ENCODE assay signal across 24 cellular contexts in the genomic region with DNA sequence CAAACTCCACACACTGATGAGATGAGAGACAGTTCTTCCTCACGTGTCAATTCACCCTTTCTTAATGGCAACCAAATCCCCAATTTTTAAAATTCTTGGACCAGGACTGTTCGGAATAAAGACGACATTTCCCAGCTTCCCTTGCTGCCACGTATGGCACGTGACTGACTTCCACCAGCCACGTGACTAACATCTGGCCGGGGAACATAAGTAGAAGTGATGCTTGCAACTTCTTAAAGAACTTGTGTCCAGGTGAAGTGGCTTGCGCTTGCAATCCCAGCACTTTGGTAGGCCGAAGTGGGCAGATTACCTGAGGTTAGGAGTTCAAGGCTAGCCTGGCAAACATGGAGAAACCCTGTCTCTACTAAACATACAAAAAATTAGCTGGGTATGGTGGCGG.
DNase-seq lines count a peak whose midpoint lies in the region; ATAC-seq, FAIRE-seq and TF ChIP-seq lines count a peak whose summit lies in the region.
"Had no signal": no experiment of that assay in that cellular context is flagged by ENCODE, and none has a peak within 500 bp of the region (broad histone marks: within the 10 kb centered on the region; RNA-seq: fewer than 3 reads in every experiment).

No MANE protein-coding gene starts in this region.

- TF ChIP-seq RAD21 in K562 (CRISPR knock-in tag; conservative IDR thresholded peaks at IDR 0.05 in 1 of 2, IDR thresholded peaks at IDR 0.05 in 1 of 2), result no peak

- ATAC-seq in heart left ventricle (no peak), K562 (no peak)

- POLR2A ChIA-PET in K562 (lab: Yijun Ruan, JAX), result no interaction called here

- no peak overlapping the region for H3K4me3 ChIP-seq in right atrium auricular region
- H3K4me3 ChIP-seq in heart left ventricle, result no peak overlapping the region
- H3K4me3 ChIP-seq in K562, result no peak overlapping the region
- H3K4me3 ChIP-seq: BLaER1 treated with 17β-estradiol and CSF1 and Interleukin-3, amounts not matched to agents 10 nM and 100 nM; GM23248 had no signal

- H3K4me2 ChIP-seq in K562 (ENCODE audit: insufficient read depth, low read length), result no peak overlapping the region
- H3K4me2 ChIP-seq: BLaER1 treated with 17β-estradiol and CSF1 and Interleukin-3, amounts not matched to agents 10 nM and 100 nM had no signal

- H3K9ac ChIP-seq in K562 (ENCODE audit: insufficient read depth in 1 of 2, low read depth in 2 of 2, low read length in 2 of 2), result no peak overlapping the region
- H3K9ac ChIP-seq: BLaER1 treated with 17β-estradiol and CSF1 and Interleukin-3, amounts not matched to agents 10 nM and 100 nM; GM23248 had no signal

- H3K9me3 ChIP-seq in right atrium auricular region (no peaks in the 10 kb centered on the region), heart left ventricle (no peaks in the 10 kb centered on the region), K562 (replicated peaks; ENCODE audit: control insufficient read depth, insufficient read depth, low read depth, low read length) (no peaks in the 10 kb centered on the region)
- H3K9me3 ChIP-seq: BE2C had no signal

- no peak for TF ChIP-seq CTCF in right atrium auricular region (IDR thresholded peaks at IDR 0.05)
- TF ChIP-seq CTCF in heart left ventricle (IDR thresholded peaks at IDR 0.05), result no peak
- TF ChIP-seq CTCF in K562 (IDR thresholded peaks at IDR 0.05 in 2 of 3, conservative IDR thresholded peaks at IDR 0.05 in 1 of 3; ENCODE audit: insufficient read depth in 2 of 3, low read depth in 1 of 3, low read length in 3 of 3), result no peak

- CTCF ChIA-PET in K562 (lab: Yijun Ruan, JAX; ENCODE audit: low intra/inter-chr PET ratio), result no interaction called here

- in situ Hi-C loops in K562 (cut with MboI), result no loop called here

- intact Hi-C loops in heart left ventricle (cut with DNase I) (no loop called here), K562 (cut with micrococcal nuclease) (no loop called here)

- H3K9me1 ChIP-seq in K562 (ENCODE audit: control insufficient read depth, insufficient read depth, low read length), result no peaks in the 10 kb centered on the region

- no peak for TF ChIP-seq POLR2A in heart left ventricle (IDR thresholded peaks at IDR 0.05)
- TF ChIP-seq POLR2A in K562 (conservative IDR thresholded peaks at IDR 0.05), result no peak

- no peaks in the 10 kb centered on the region for H3K79me2 ChIP-seq in K562 (ENCODE audit: control insufficient read depth, insufficient read depth, low read length)

- no peaks in the 10 kb centered on the region for H4K20me1 ChIP-seq in K562 (replicated peaks; ENCODE audit: control insufficient read depth, insufficient read depth, low read length)
- H4K20me1 ChIP-seq: BLaER1 treated with 17β-estradiol and CSF1 and Interleukin-3, amounts not matched to agents 10 nM and 100 nM had no signal

- H3K4me1 ChIP-seq in right atrium auricular region (no peaks in the 10 kb centered on the region), heart left ventricle (no peaks in the 10 kb centered on the region), K562 (replicated peaks in 1 of 2; ENCODE audit: control insufficient read depth in 2 of 2, insufficient read depth in 2 of 2, low read length in 2 of 2) (no peaks in the 10 kb centered on the region)
- H3K4me1 ChIP-seq: BE2C; BLaER1 treated with 17β-estradiol and CSF1 and Interleukin-3, amounts not matched to agents 10 nM and 100 nM had no signal

- FAIRE-seq in K562 (lab: Jason Lieb, UNC), result peak; percentile 58
- FAIRE-seq: A204.1, D721Med, GM12891, GM18507, H1 had no signal

- DNase-seq in right atrium auricular region (ENCODE audit: low spot score) (peak; percentile 28), heart left ventricle (no peak), K562 (ENCODE audit: extremely low read depth in 1 of 4, low spot score in 3 of 4) (no peak), mesenteric fat pad (ENCODE audit: low spot score) (peak; percentile 33), NOMO-1 treated with dmso at 0.1 percent for 144 hours (lab: John Stamatoyannopoulos, UW; ENCODE audit: unreplicated experiment) (no peak), SK-N-DZ (ENCODE audit: low spot score) (no peak)
- DNase-seq: ACHN; AML-193; BE2C; CD4-positive, alpha-beta T cell; CD8-positive, alpha-beta memory T cell; DMS 273 treated with DMSO at 0.1 percent for 48 hours; DMS79 treated with DMSO at 0.1 percent for 48 hours; GF-D8; GM23248; H7; HCEC 1CT had no signal

- no TSS peak for BruUV-seq in K562 (replicated peaks; lab: Mats Ljungman, UMichigan)

- H3K27me3 ChIP-seq in right atrium auricular region (no peaks in the 10 kb centered on the region), heart left ventricle (no peaks in the 10 kb centered on the region), K562 (ENCODE audit: control insufficient read depth in 2 of 2, insufficient read depth in 2 of 2, low read length in 2 of 2) (no peaks in the 10 kb centered on the region)
- H3K27me3 ChIP-seq: BE2C; BLaER1 treated with 17β-estradiol and CSF1 and Interleukin-3, amounts not matched to agents 10 nM and 100 nM had no signal

- H3K36me3 ChIP-seq in right atrium auricular region (no peaks in the 10 kb centered on the region), heart left ventricle (no peaks in the 10 kb centered on the region), K562 (ENCODE audit: control insufficient read depth, insufficient read depth, low read length) (no peaks in the 10 kb centered on the region)
- H3K36me3 ChIP-seq: BE2C; BLaER1 treated with 17β-estradiol and CSF1 and Interleukin-3, amounts not matched to agents 10 nM and 100 nM had no signal

- TF ChIP-seq EP300 in K562 (IDR thresholded peaks at IDR 0.05; ENCODE audit: low read length), result no peak

- no peak overlapping the region for H3K27ac ChIP-seq in right atrium auricular region
- no peak overlapping the region for H3K27ac ChIP-seq in heart left ventricle
- H3K27ac ChIP-seq in K562 (ENCODE audit: extremely low read depth, low read depth, low read length), result no peak overlapping the region
- H3K27ac ChIP-seq: 22Rv1; BLaER1 treated with 17β-estradiol and CSF1 and Interleukin-3, amounts not matched to agents 10 nM and 100 nM; GM23248 had no signal

- peak overlapping the region; percentile 46; the same call in 1 of the 2 replicates for H2AFZ ChIP-seq in K562 (ENCODE audit: low read depth, low read length)
- H2AFZ ChIP-seq: GM23248 had no signal

- 85 to 91% (median 89%) methylated on average over 10 of the region's 10 CpGs for WGBS in heart left ventricle, 4 donors
- 7% methylated on average over 10 of the region's 10 CpGs for WGBS in K562 (ENCODE audit: insufficient coverage, low coverage, missing lambda C conversion rate)

TF ChIP-seq in K562, 482 proteins besides CTCF, POLR2A, EP300 and RAD21:
- TF ChIP-seq, protein P1, sequence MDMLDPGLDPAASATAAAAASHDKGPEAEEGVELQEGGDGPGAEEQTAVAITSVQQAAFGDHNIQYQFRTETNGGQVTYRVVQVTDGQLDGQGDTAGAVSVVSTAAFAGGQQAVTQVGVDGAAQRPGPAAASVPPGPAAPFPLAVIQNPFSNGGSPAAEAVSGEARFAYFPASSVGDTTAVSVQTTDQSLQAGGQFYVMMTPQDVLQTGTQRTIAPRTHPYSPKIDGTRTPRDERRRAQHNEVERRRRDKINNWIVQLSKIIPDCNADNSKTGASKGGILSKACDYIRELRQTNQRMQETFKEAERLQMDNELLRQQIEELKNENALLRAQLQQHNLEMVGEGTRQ (CRISPR knock-in tag; IDR thresholded peaks at IDR 0.05), result peak; percentile 84
- TF ChIP-seq SIRT6 (IDR thresholded peaks at IDR 0.05; ENCODE audit: low read depth, low read length) (no peak), ZFX (CRISPR knock-in tag; IDR thresholded peaks at IDR 0.05) (no peak), CBFA2T2 (conservative IDR thresholded peaks at IDR 0.05) (peak; percentile 52), ZNF354B (CRISPR knock-in tag; IDR thresholded peaks at IDR 0.05) (no peak), RAD51 (IDR thresholded peaks at IDR 0.05; ENCODE audit: borderline replicate concordance, low read depth) (peak; percentile 88), BHLHE40 (IDR thresholded peaks at IDR 0.05; ENCODE audit: low read length) (peak; percentile 65; the same call in 1 of the 2 replicates), ZKSCAN3 (CRISPR knock-in tag; IDR thresholded peaks at IDR 0.05) (no peak)
- TF ChIP-seq, protein P2, sequence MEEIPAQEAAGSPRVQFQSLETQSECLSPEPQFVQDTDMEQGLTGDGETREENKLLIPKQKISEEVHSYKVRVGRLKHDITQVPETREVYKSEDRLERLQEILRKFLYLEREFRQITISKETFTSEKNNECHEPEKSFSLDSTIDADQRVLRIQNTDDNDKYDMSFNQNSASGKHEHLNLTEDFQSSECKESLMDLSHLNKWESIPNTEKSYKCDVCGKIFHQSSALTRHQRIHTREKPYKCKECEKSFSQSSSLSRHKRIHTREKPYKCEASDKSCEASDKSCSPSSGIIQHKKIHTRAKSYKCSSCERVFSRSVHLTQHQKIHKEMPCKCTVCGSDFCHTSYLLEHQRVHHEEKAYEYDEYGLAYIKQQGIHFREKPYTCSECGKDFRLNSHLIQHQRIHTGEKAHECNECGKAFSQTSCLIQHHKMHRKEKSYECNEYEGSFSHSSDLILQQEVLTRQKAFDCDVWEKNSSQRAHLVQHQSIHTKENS (CRISPR knock-in tag; IDR thresholded peaks at IDR 0.05), result no peak
- TF ChIP-seq, protein P3, sequence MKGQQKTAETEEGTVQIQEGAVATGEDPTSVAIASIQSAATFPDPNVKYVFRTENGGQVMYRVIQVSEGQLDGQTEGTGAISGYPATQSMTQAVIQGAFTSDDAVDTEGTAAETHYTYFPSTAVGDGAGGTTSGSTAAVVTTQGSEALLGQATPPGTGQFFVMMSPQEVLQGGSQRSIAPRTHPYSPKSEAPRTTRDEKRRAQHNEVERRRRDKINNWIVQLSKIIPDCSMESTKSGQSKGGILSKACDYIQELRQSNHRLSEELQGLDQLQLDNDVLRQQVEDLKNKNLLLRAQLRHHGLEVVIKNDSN (CRISPR knock-in tag; IDR thresholded peaks at IDR 0.05), result peak; percentile 71

Comparison
In these comparisons a context has a peak if more than half of its experiments do, and no peak if none do; other contexts are left out.
1. DNase-seq: peak in right atrium auricular region (single experiment) and mesenteric fat pad (single experiment); none in heart left ventricle (0 of 5), K562 (0 of 4), NOMO-1 treated with dmso at 0.1 percent for 144 hours (single experiment) and SK-N-DZ (single experiment).